Comparison of ENCODE assay signal across 2 cellular contexts in genomic region chr6:156771047-156771446, GRCh38.
TF ChIP-seq lines count a peak whose summit lies in the region.

No MANE protein-coding gene starts in this region.

TF ChIP-seq in IMR-90, 13 proteins besides CTCF, POLR2A, EP300 and RAD21:
- TF ChIP-seq BHLHE40 (IDR thresholded peaks at IDR 0.05; ENCODE audit: low read depth, low read length) (no peak), SMC3 (IDR thresholded peaks at IDR 0.05; ENCODE audit: low read depth, low read length) (no peak), NFE2L2 (IDR thresholded peaks at IDR 0.05; ENCODE audit: low read depth, low read length) (no peak), FOS (IDR thresholded peaks at IDR 0.05; ENCODE audit: low read depth, low read length) (no peak), USF2 (IDR thresholded peaks at IDR 0.05; ENCODE audit: low read depth, low read length) (no peak)

TF ChIP-seq in K562, 482 proteins besides CTCF, POLR2A, EP300 and RAD21 (continues in another document):
- no peak for TF ChIP-seq ZNF830 (CRISPR knock-in tag; IDR thresholded peaks at IDR 0.05)
- TF ChIP-seq TFE3 (CRISPR knock-in tag; IDR thresholded peaks at IDR 0.05) = no peak
- no peak for TF ChIP-seq NEUROD1 (IDR thresholded peaks at IDR 0.05; ENCODE audit: borderline replicate concordance, low read depth, low read length, partially characterized antibody)
- TF ChIP-seq LARP7 (IDR thresholded peaks at IDR 0.05) = no peak
- no peak for TF ChIP-seq NUFIP1 (IDR thresholded peaks at IDR 0.05; ENCODE audit: partially characterized antibody)
- TF ChIP-seq E2F8 (IDR thresholded peaks at IDR 0.05; ENCODE audit: low read depth, partially characterized antibody) = no peak
- peak; percentile 42 for TF ChIP-seq MEIS2 (IDR thresholded peaks at IDR 0.05; ENCODE audit: partially characterized antibody)
- TF ChIP-seq ZNF785 (CRISPR knock-in tag; IDR thresholded peaks at IDR 0.05) = no peak
- TF ChIP-seq ZNF778 (CRISPR knock-in tag; IDR thresholded peaks at IDR 0.05) = no peak
- TF ChIP-seq PHF21A (IDR thresholded peaks at IDR 0.05; ENCODE audit: borderline replicate concordance, low read depth) = no peak
- no peak for TF ChIP-seq KLF1 (tag; IDR thresholded peaks at IDR 0.05)
- TF ChIP-seq YY1 (IDR thresholded peaks at IDR 0.05; ENCODE audit: borderline replicate concordance in 1 of 3, control insufficient read depth in 1 of 3, extremely low read depth in 1 of 3, insufficient read depth in 3 of 3, insufficient read length in 1 of 3, insufficient replicate concordance in 2 of 3, low read depth in 1 of 3, low read length in 2 of 3) = no peak
- TF ChIP-seq MXI1 (IDR thresholded peaks at IDR 0.05; ENCODE audit: low read depth, low read length) = no peak
- TF ChIP-seq PBX2 (CRISPR knock-in tag; IDR thresholded peaks at IDR 0.05; ENCODE audit: low read depth) = no peak
- TF ChIP-seq PBX2 (tag; conservative IDR thresholded peaks at IDR 0.05; ENCODE audit: low read depth) = peak; percentile 77
- 0 out of 2 replicates have a peak, but pooled peaks have one; percentile 17 for TF ChIP-seq MYC (IDR thresholded peaks at IDR 0.05; ENCODE audit: low read depth, low read length)
- no peak for TF ChIP-seq MYC (CRISPR knock-in tag; IDR thresholded peaks at IDR 0.05; ENCODE audit: borderline replicate concordance, low read depth)
- TF ChIP-seq MNT (conservative IDR thresholded peaks at IDR 0.05) = no peak
- TF ChIP-seq PKNOX1 (IDR thresholded peaks at IDR 0.05) = peak; percentile 47
- TF ChIP-seq SOX6 (IDR thresholded peaks at IDR 0.05) = peak; percentile 16; the same call in 1 of the 2 replicates
- peak; percentile 61; the same call in 1 of the 2 replicates for TF ChIP-seq CTBP1 (IDR thresholded peaks at IDR 0.05; ENCODE audit: borderline replicate concordance)
- TF ChIP-seq PCBP1 (IDR thresholded peaks at IDR 0.05; ENCODE audit: low read depth, low read length, poor library complexity, severe bottlenecking) = no peak
- no peak for TF ChIP-seq NONO (IDR thresholded peaks at IDR 0.05; ENCODE audit: low read depth in 2 of 2, low read length in 1 of 2)
- no peak for TF ChIP-seq IRF1 (CRISPR knock-in tag; IDR thresholded peaks at IDR 0.05; ENCODE audit: borderline replicate concordance)
- TF ChIP-seq HNRNPK (IDR thresholded peaks at IDR 0.05; ENCODE audit: low read depth, low read length, poor library complexity, severe bottlenecking) = no peak
- TF ChIP-seq NR1H2 (CRISPR knock-in tag; IDR thresholded peaks at IDR 0.05) = no peak
- no peak for TF ChIP-seq ZNF766 (CRISPR knock-in tag; conservative IDR thresholded peaks at IDR 0.05)
- TF ChIP-seq RBM17 (IDR thresholded peaks at IDR 0.05; ENCODE audit: borderline replicate concordance, low read depth, low read length) = no peak
- no peak for TF ChIP-seq MTA1 (IDR thresholded peaks at IDR 0.05; ENCODE audit: borderline replicate concordance)
- TF ChIP-seq POU5F1 (IDR thresholded peaks at IDR 0.05; ENCODE audit: borderline replicate concordance, low read depth, low read length, partially characterized antibody) = no peak
- TF ChIP-seq ZNF609 (CRISPR knock-in tag; IDR thresholded peaks at IDR 0.05; ENCODE audit: borderline replicate concordance) = no peak
- TF ChIP-seq NFXL1 (CRISPR knock-in tag; IDR thresholded peaks at IDR 0.05) = no peak
- no peak for TF ChIP-seq SPI1 (IDR thresholded peaks at IDR 0.05; ENCODE audit: borderline replicate concordance, low read depth, low read length)
- TF ChIP-seq THRAP3 (IDR thresholded peaks at IDR 0.05; ENCODE audit: borderline replicate concordance) = no peak
- no peak for TF ChIP-seq MITF (IDR thresholded peaks at IDR 0.05)
- no peak for TF ChIP-seq SREBF2 (CRISPR knock-in tag; IDR thresholded peaks at IDR 0.05)
- no peak for TF ChIP-seq JUN (IDR thresholded peaks at IDR 0.05; ENCODE audit: borderline replicate concordance, low read depth, low read length)
- TF ChIP-seq JUN (CRISPR knock-in tag; IDR thresholded peaks at IDR 0.05; ENCODE audit: borderline replicate concordance) = no peak
- no peak for TF ChIP-seq LEF1 (IDR thresholded peaks at IDR 0.05)
- TF ChIP-seq PATZ1 (CRISPR knock-in tag; IDR thresholded peaks at IDR 0.05; ENCODE audit: borderline replicate concordance) = no peak
- no peak for TF ChIP-seq ZNF354B (CRISPR knock-in tag; IDR thresholded peaks at IDR 0.05)
